In the genomic region with DNA sequence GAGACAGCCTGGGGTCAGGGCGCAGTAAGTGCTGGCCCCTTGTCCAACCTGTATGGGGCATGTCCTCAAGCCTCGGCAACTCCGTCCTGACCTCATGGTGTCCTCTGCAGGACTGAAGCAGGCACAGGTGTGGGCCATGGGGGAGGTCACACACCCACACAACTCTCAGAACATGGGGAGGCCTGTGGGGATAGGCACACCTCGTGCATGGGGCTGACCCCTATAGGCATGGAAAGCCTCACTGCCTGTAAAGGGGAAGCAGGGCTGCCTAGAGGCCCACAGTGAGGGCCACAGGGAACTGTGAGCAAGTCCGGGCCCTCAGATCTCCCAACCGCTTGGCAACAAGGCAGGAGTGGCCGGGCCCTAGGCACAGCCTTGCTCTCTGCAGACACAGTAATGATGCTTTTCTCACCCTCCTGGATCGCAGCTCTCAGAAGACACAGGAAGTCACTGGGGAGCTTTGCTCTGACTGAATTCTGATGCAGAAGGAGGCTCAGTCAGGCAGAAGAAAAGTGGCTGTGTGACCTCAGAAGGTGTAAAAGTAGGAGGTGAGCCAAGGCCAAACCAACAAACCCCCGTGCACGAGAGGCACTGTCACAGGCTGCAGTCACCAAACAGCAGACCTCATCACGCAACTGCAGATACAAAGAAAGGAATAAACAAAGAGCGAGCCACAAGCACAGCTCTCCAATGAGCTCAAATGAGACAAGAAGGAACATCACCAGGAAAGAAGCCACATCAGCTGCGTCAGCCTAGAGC, we compare ENCODE assay signal across 12 cellular contexts. TPM values are rescaled to one million over a fixed set of nuclear protein-coding genes. Genes with fewer than 3 reads are reported as not detected.
DNase-seq lines count a peak whose midpoint lies in the region; ATAC-seq, FAIRE-seq and TF ChIP-seq lines count a peak whose summit lies in the region.
"Had no signal": no experiment of that assay in that cellular context is flagged by ENCODE, and none has a peak within 500 bp of the region (broad histone marks: within the 10 kb centered on the region; RNA-seq: fewer than 3 reads in every experiment).

No MANE protein-coding gene starts in this region.

- no peaks in the 10 kb centered on the region for H3K27me3 ChIP-seq in keratinocyte (ENCODE audit: control insufficient read depth, extremely low read depth, insufficient read depth, low read length)

- no peak overlapping the region for H3K9ac ChIP-seq in keratinocyte (ENCODE audit: control insufficient read depth, extremely low read depth, insufficient read depth, low read length)
- H3K9ac ChIP-seq: KMS-11 had no signal

- no peak for FAIRE-seq in keratinocyte (lab: Jason Lieb, UNC)
- FAIRE-seq: bronchial epithelial cell had no signal

- CTCF ChIA-PET in activated CD4-positive, alpha-beta T cell treated with anti-CD3 and anti-CD28 coated beads, Interleukin-2, amount 10 ng/mL, durations not matched to agents 7 days and 5 days (lab: Charles Lee), result interaction anchor here (1.1 kb wide), 1 partner anchor 10 kb away, joined by 4 read pairs; no protein-coding TSS in a partner anchor

- peak overlapping the region; percentile 6 for H3K27ac ChIP-seq in keratinocyte (ENCODE audit: control insufficient read depth, insufficient read depth, low read length)
- H3K27ac ChIP-seq: KMS-11 had no signal

- POLR2A ChIA-PET in activated CD4-positive, alpha-beta T cell treated with anti-CD3 and anti-CD28 coated beads, Interleukin-2, amount 10 ng/mL, durations not matched to agents 7 days and 5 days (lab: Charles Lee), result no interaction called here

- no peaks in the 10 kb centered on the region for H3K9me3 Mint-ChIP-seq in activated CD4-positive, alpha-beta T cell treated with anti-CD3 and anti-CD28 coated beads, Interleukin-2, amount 10 ng/mL, durations not matched to agents 7 days and 5 days

- H3K27ac Mint-ChIP-seq in activated CD4-positive, alpha-beta T cell treated with anti-CD3 and anti-CD28 coated beads, Interleukin-2, amount 10 ng/mL, durations not matched to agents 7 days and 5 days, result peak overlapping the region; percentile 77

- H3K4me3 Mint-ChIP-seq in activated CD4-positive, alpha-beta T cell treated with anti-CD3 and anti-CD28 coated beads, Interleukin-2, amount 10 ng/mL, durations not matched to agents 7 days and 5 days, result no peak overlapping the region

- no peak overlapping the region for H2AFZ ChIP-seq in keratinocyte (ENCODE audit: control insufficient read depth, low read length)

- no peak overlapping the region for H3K4me2 ChIP-seq in keratinocyte (ENCODE audit: control insufficient read depth, extremely low read depth, insufficient read depth, low read depth, low read length)
- H3K4me2 ChIP-seq: KMS-11 had no signal

- peaks cover 6% of the 10 kb centered on the region for H3K36me3 Mint-ChIP-seq in activated CD4-positive, alpha-beta T cell treated with anti-CD3 and anti-CD28 coated beads, Interleukin-2, amount 10 ng/mL, durations not matched to agents 7 days and 5 days (ENCODE audit: low read depth)

- peaks cover 13% of the 10 kb centered on the region for H4K20me1 ChIP-seq in keratinocyte (ENCODE audit: control insufficient read depth, extremely low read depth, insufficient read depth, low read length)

- H3K27me3 Mint-ChIP-seq in activated CD4-positive, alpha-beta T cell treated with anti-CD3 and anti-CD28 coated beads, Interleukin-2, amount 10 ng/mL, durations not matched to agents 7 days and 5 days, result no peaks in the 10 kb centered on the region

- H3K4me3 ChIP-seq in keratinocyte (ENCODE audit: control insufficient read depth in 2 of 3, extremely low read depth in 1 of 3, insufficient read depth in 2 of 3, low read depth in 1 of 3, low read length in 3 of 3), result no peak overlapping the region

- H3K36me3 ChIP-seq in keratinocyte (ENCODE audit: control insufficient read depth in 2 of 2, extremely low read depth in 1 of 2, insufficient read depth in 2 of 2, low read length in 2 of 2), result peaks cover 21 to 44% of the 10 kb centered on the region in 2 experiments

- H3K79me2 ChIP-seq in keratinocyte (ENCODE audit: control insufficient read depth, insufficient read depth, low read length), result peaks cover 98% of the 10 kb centered on the region

- no peaks in the 10 kb centered on the region for H3K9me1 ChIP-seq in keratinocyte (ENCODE audit: control insufficient read depth, extremely low read depth, insufficient read depth, low read length)

- DNase-seq in Ammon's horn (ENCODE audit: low spot score) (peak; percentile 56), GM19238 (ENCODE audit: insufficient read length, low spot score) (peak; percentile 21), keratinocyte (ENCODE audit: low read depth, low spot score) (no peak), SKM-1 treated with dmso at 0.1 percent for 144 hours (lab: John Stamatoyannopoulos, UW; ENCODE audit: unreplicated experiment) (no peak), GM03348 (ENCODE audit: low spot score) (no peak)
- peak; percentile 52 for DNase-seq in activated CD4-positive, alpha-beta T cell treated with anti-CD3 and anti-CD28 coated beads, Interleukin-2, amount 10 ng/mL, durations not matched to agents 7 days and 5 days
- DNase-seq: DMS153 had no signal

- ATAC-seq in GM18867 (IDR thresholded peaks at IDR 0.05; ENCODE audit: unreplicated experiment) (no peak), GM18517 (IDR thresholded peaks at IDR 0.05; ENCODE audit: unreplicated experiment) (no peak)
- ATAC-seq: SK-N-SH treated with all-trans-retinoic acid at 6 μM for 48 hours had no signal

- peaks cover 16% of the 10 kb centered on the region for H3K4me1 ChIP-seq in keratinocyte (ENCODE audit: control insufficient read depth, extremely low read depth, insufficient read depth, low read length)

- dilution Hi-C loops in keratinocyte (cut with MboI; ENCODE audit: extremely low pct_ligation_motif_present, low sequenced_read_pairs), result no loop called here

- no peak for TF ChIP-seq CTCF in keratinocyte (optimal IDR thresholded peaks at IDR 0.05 in 1 of 3, IDR thresholded peaks at IDR 0.05 in 1 of 3, conservative IDR thresholded peaks at IDR 0.05 in 1 of 3; ENCODE audit: extremely low read depth in 1 of 3, insufficient read depth in 2 of 3, low read length in 3 of 3)

- H3K4me1 Mint-ChIP-seq in activated CD4-positive, alpha-beta T cell treated with anti-CD3 and anti-CD28 coated beads, Interleukin-2, amount 10 ng/mL, durations not matched to agents 7 days and 5 days, result peaks cover 44% of the 10 kb centered on the region

- H3K9me3 ChIP-seq in keratinocyte (ENCODE audit: control insufficient read depth, low read depth, low read length), result no peaks in the 10 kb centered on the region

RNA-seq across cellular contexts. Expression of a gene that starts 5.4 kb away (rescaled TPM):
- 10 to 100 TPM in 1 of 2 experiments, 1 to 10 TPM in 1; 9.6 to 10.9 TPM for total RNA-seq in activated CD4-positive, alpha-beta T cell treated with anti-CD3 and anti-CD28 coated beads, Interleukin-2, amount 10 ng/mL, durations not matched to agents 7 days and 5 days
- 27.5 to 34.9 TPM (median 32.4 TPM) in 3 replicates for polyA plus RNA-seq in keratinocyte
- 44.5 TPM for polyA plus RNA-seq in keratinocyte (2011; ENCODE audit: low read depth)
- 28.0 and 37.9 TPM in 2 replicates for polyA plus RNA-seq in keratinocyte (2011; cell fraction: cytosol; rRNA removed)
- 68.1 and 79.2 TPM in 2 replicates for polyA plus RNA-seq in keratinocyte (2011; cell fraction: nucleus; rRNA removed)
- polyA plus RNA-seq in keratinocyte (2012; ENCODE audit: low replicate concordance), result 12.7 and 34.4 TPM in 2 replicates
- 49.3 to 86.7 TPM (median 68.7 TPM) in 3 replicates for polyA minus RNA-seq in keratinocyte
- 26.9 TPM for polyA minus RNA-seq in keratinocyte (2011; cell fraction: cytosol; rRNA and poly(A)+ RNA removed)
- polyA minus RNA-seq in keratinocyte (2011; cell fraction: nucleus; rRNA and poly(A)+ RNA removed), result 26.9 and 42.7 TPM in 2 replicates

Comparison
In these comparisons a context has a peak if more than half of its experiments do, and no peak if none do; other contexts are left out.
1. DNase-seq: peak in Ammon's horn (single experiment), GM19238 (single experiment) and activated CD4-positive, alpha-beta T cell treated with anti-CD3 and anti-CD28 coated beads, Interleukin-2, amount 10 ng/mL, durations not matched to agents 7 days and 5 days (single experiment); none in keratinocyte (single experiment), SKM-1 treated with dmso at 0.1 percent for 144 hours (single experiment) and GM03348 (single experiment).